1 cellular context compared by ENCODE assay signal in genomic region chr5:44943637-44944036, GRCh38.
TF ChIP-seq lines count a peak whose summit lies in the region.

No MANE protein-coding gene starts in this region.

TF ChIP-seq in WTC11, 78 proteins besides CTCF, POLR2A, EP300 and RAD21 (continued from another document):
- no peak for TF ChIP-seq ZNF532 (CRISPR knock-in tag; IDR thresholded peaks at IDR 0.05; ENCODE audit: borderline replicate concordance)
